In the genomic region with DNA sequence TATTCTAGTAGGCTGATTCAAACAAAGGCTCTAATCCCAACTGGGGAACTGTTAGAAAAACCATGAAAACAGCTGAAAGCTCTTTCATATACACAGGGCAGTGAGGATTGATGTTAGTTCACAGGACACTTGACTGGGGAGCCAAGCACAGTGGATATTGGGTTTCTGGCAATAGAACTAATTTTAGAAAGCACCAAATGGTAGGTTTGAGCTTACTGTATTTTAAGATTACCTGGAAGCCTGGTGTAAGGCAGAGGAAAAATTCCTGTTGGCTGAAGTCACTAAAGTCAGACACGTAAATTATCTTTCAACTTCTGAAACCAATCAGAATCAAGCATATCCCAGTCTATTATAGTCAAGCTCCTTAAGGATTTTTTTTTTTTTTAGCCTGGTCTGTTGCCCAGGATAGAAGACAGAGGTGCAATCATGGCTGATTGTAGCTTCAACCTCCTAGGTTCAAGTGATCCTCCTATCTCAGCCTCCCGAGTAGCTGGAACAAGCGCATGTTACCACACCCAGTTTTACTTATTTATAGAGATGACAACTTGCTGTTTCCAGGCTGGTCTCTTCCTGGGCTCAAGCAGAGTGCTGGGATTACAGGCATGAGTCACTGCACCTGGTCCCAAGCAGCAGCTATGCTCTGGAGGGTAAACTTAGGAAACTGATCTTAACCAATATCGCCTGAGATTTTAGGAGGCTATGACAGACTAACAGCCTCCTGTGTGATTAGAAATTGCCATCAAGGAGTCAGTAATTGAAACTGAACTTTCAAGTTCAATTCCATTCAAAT, we compare ENCODE assay signal across 8 cellular contexts. TPM values are rescaled to one million over a fixed set of nuclear protein-coding genes. Genes with fewer than 3 reads are reported as not detected.
DNase-seq lines count a peak whose midpoint lies in the region; ATAC-seq and TF ChIP-seq lines count a peak whose summit lies in the region.

No MANE protein-coding gene starts in this region.

- H3K36me3 ChIP-seq in left ventricle myocardium inferior (peaks cover 4% of the 10 kb centered on the region), iPS-18a (ENCODE audit: control insufficient read depth, low read depth, low read length) (peaks cover 30% of the 10 kb centered on the region), uterus (no peaks in the 10 kb centered on the region)

- H3K27me3 Mint-ChIP-seq in activated CD8-positive, alpha-beta T cell treated with anti-CD3 and anti-CD28 coated beads, Interleukin-2, amount 10 ng/mL, durations not matched to agents 7 days and 5 days (ENCODE audit: low read depth): no peaks in the 10 kb centered on the region

- H3K4me1 ChIP-seq in left ventricle myocardium inferior (peaks cover 79% of the 10 kb centered on the region), iPS-18a (ENCODE audit: control insufficient read depth, low read depth, low read length) (peaks cover 25% of the 10 kb centered on the region), uterus (no peaks in the 10 kb centered on the region)

- H3K36me3 Mint-ChIP-seq in activated CD8-positive, alpha-beta T cell treated with anti-CD3 and anti-CD28 coated beads, Interleukin-2, amount 10 ng/mL, durations not matched to agents 7 days and 5 days (ENCODE audit: low read depth): peaks cover 75% of the 10 kb centered on the region

- intact Hi-C loops in left ventricle myocardium inferior (cut with micrococcal nuclease) (no loop called here), cardiac septum (cut with DNase I) (loop anchor here (5.0 kb wide), 2 partner anchors 83 to 138 kb away; a partner anchor contains a TSS), uterus (cut with DNase I; ENCODE audit: low total_unique reads) (loop anchor here (5.0 kb wide), 1 partner anchor 33 kb away; a partner anchor contains a TSS)

- no peaks in the 10 kb centered on the region for H3K9me3 ChIP-seq in left ventricle myocardium inferior (replicated peaks)
- no peaks in the 10 kb centered on the region for H3K9me3 ChIP-seq in iPS-18a (ENCODE audit: control insufficient read depth, low read depth, low read length)
- H3K9me3 ChIP-seq in uterus: no peaks in the 10 kb centered on the region

- no peak for ATAC-seq in activated CD8-positive, alpha-beta T cell treated with anti-CD3 and anti-CD28 coated beads, Interleukin-2, amount 10 ng/mL, durations not matched to agents 7 days and 5 days
- no peak for ATAC-seq in GM21576 (IDR thresholded peaks at IDR 0.05; ENCODE audit: unreplicated experiment)

- H3K27ac Mint-ChIP-seq in activated CD8-positive, alpha-beta T cell treated with anti-CD3 and anti-CD28 coated beads, Interleukin-2, amount 10 ng/mL, durations not matched to agents 7 days and 5 days: peak overlapping the region; percentile 13

- H3K4me1 Mint-ChIP-seq in activated CD8-positive, alpha-beta T cell treated with anti-CD3 and anti-CD28 coated beads, Interleukin-2, amount 10 ng/mL, durations not matched to agents 7 days and 5 days (ENCODE audit: low read depth): peaks cover 63% of the 10 kb centered on the region

- no peak for TF ChIP-seq POLR2A in uterus (IDR thresholded peaks at IDR 0.05)

- no peak for TF ChIP-seq CTCF in left ventricle myocardium inferior (IDR thresholded peaks at IDR 0.05; ENCODE audit: borderline replicate concordance)
- no peak for TF ChIP-seq CTCF in uterus (IDR thresholded peaks at IDR 0.05)

- peak overlapping the region; percentile 98 for H3K9ac ChIP-seq in iPS-18a (ENCODE audit: low read length)

- peak overlapping the region; percentile 98 for H3K4me3 Mint-ChIP-seq in activated CD8-positive, alpha-beta T cell treated with anti-CD3 and anti-CD28 coated beads, Interleukin-2, amount 10 ng/mL, durations not matched to agents 7 days and 5 days

- DNase-seq in left ventricle myocardium inferior (no peak), cardiac septum (ENCODE audit: low spot score) (no peak), uterus (no peak), SHP77 (lab: John Stamatoyannopoulos, UW) (no peak), RPMI8226 (no peak)
- no peak for DNase-seq in activated CD8-positive, alpha-beta T cell treated with anti-CD3 and anti-CD28 coated beads, Interleukin-2, amount 10 ng/mL, durations not matched to agents 7 days and 5 days

- H3K4me3 ChIP-seq in left ventricle myocardium inferior (peak overlapping the region; percentile 93), iPS-18a (ENCODE audit: low read length) (peak overlapping the region; percentile 92), uterus (peak overlapping the region in 1 of 2 donors; percentile 70)

- POLR2A ChIA-PET in activated CD8-positive, alpha-beta T cell treated with anti-CD3 and anti-CD28 coated beads, Interleukin-2, amount 10 ng/mL, durations not matched to agents 7 days and 5 days (lab: Charles Lee): interaction anchor here (0.8 to 5.8 kb wide), 3 partner anchors 9 to 83 kb away, joined by 3 to 501 read pairs (median 72); a partner anchor contains a TSS

- CTCF ChIA-PET in activated CD8-positive, alpha-beta T cell treated with anti-CD3 and anti-CD28 coated beads, Interleukin-2, amount 10 ng/mL, durations not matched to agents 7 days and 5 days (lab: Charles Lee): interaction anchor here (0.7 to 5.2 kb wide), 5 partner anchors 13 to 192 kb away, joined by 3 to 106 read pairs (median 4); a partner anchor contains a TSS

- no peaks in the 10 kb centered on the region for H3K9me3 Mint-ChIP-seq in activated CD8-positive, alpha-beta T cell treated with anti-CD3 and anti-CD28 coated beads, Interleukin-2, amount 10 ng/mL, durations not matched to agents 7 days and 5 days (ENCODE audit: insufficient read depth)

- H3K27me3 ChIP-seq in left ventricle myocardium inferior (ENCODE audit: low read depth) (no peaks in the 10 kb centered on the region), iPS-18a (ENCODE audit: control insufficient read depth, insufficient read depth, low read length) (no peaks in the 10 kb centered on the region), uterus (no peaks in the 10 kb centered on the region)

- H3K27ac ChIP-seq in left ventricle myocardium inferior (replicated peaks): peak overlapping the region; percentile 94
- no peak overlapping the region for H3K27ac ChIP-seq in iPS-18a (ENCODE audit: low read length)
- H3K27ac ChIP-seq in uterus: peak overlapping the region; percentile 9 to 91

RNA-seq across cellular contexts. Expression of a gene that starts 32.5 kb away (rescaled TPM):
- total RNA-seq in left ventricle myocardium inferior: 61.2 TPM
- total RNA-seq in cardiac septum: 73.1 TPM
- total RNA-seq in activated CD8-positive, alpha-beta T cell treated with anti-CD3 and anti-CD28 coated beads, Interleukin-2, amount 10 ng/mL, durations not matched to agents 7 days and 5 days: 100 to 1,000 TPM; 136 to 137 TPM
- total RNA-seq in uterus: 100 to 1,000 TPM in 2 of 4 donors, 10 to 100 TPM in 2; 25.1 to 147 (median 106) TPM
